In genomic region chr1:115430717-115431116, GRCh38 we compare ENCODE assay signal across 11 cellular contexts.
A peak's percentile ranks its signal among the peaks of the same experiment; 100 is the strongest.
DNase-seq lines count a peak whose midpoint lies in the region; ATAC-seq and TF ChIP-seq lines count a peak whose summit lies in the region.
"Had no signal": no experiment of that assay in that cellular context is flagged by ENCODE, and none has a peak within 500 bp of the region (broad histone marks: within the 10 kb centered on the region; RNA-seq: fewer than 3 reads in every experiment).

No MANE protein-coding gene starts in this region.

- no peak for TF ChIP-seq POLR2A in esophagus squamous epithelium (IDR thresholded peaks at IDR 0.05)

- no peak overlapping the region for H3K27ac ChIP-seq in esophagus squamous epithelium

- no peak overlapping the region for H3K4me3 ChIP-seq in esophagus squamous epithelium

- ATAC-seq in HG02678 (IDR thresholded peaks at IDR 0.05; ENCODE audit: unreplicated experiment) = no peak
- ATAC-seq: left lobe of liver had no signal

- 36% methylated on average over 6 of the region's 6 CpGs for WGBS in esophagus squamous epithelium, 2 donors

- peaks cover 0 to 17% (median 0%) of the 10 kb centered on the region in 4 donors for H3K27me3 ChIP-seq in esophagus squamous epithelium

- H3K4me1 ChIP-seq in esophagus squamous epithelium = no peaks in the 10 kb centered on the region

- TF ChIP-seq CTCF in AG09319 (IDR thresholded peaks at IDR 0.05; ENCODE audit: low read depth, low read length) (no peak), HFFc6 (IDR thresholded peaks at IDR 0.05) (no peak), esophagus squamous epithelium (IDR thresholded peaks at IDR 0.05) (no peak)

- H3K4me3 Mint-ChIP-seq in HFFc6 = peak overlapping the region; percentile 58
- no peak overlapping the region for H3K4me3 Mint-ChIP-seq in activated T-helper 2 cell treated with anti-CD3 and anti-CD28 coated beads, Interferon-gamma antibody, Interleukin-2, Interleukin-4, amounts not matched to agents 10 μg/mL and 5 μg/mL and 100 μg/mL, durations not matched to agents 14 hours and 24 hours and 36 hours (ENCODE audit: low read depth)
- H3K4me3 Mint-ChIP-seq: activated CD4-positive, alpha-beta memory T cell treated with anti-CD3 and anti-CD28 coated beads, Interleukin-2, amount 10 ng/mL, durations not matched to agents 7 days and 5 days; central memory CD8-positive, alpha-beta T cell had no signal

- peaks cover 79% of the 10 kb centered on the region for H3K4me1 Mint-ChIP-seq in HFFc6 (ENCODE audit: low read depth)
- H3K4me1 Mint-ChIP-seq in activated T-helper 2 cell treated with anti-CD3 and anti-CD28 coated beads, Interferon-gamma antibody, Interleukin-2, Interleukin-4, amounts not matched to agents 10 μg/mL and 5 μg/mL and 100 μg/mL, durations not matched to agents 14 hours and 24 hours and 36 hours (ENCODE audit: low read depth) = no peaks in the 10 kb centered on the region
- H3K4me1 Mint-ChIP-seq: activated CD4-positive, alpha-beta memory T cell treated with anti-CD3 and anti-CD28 coated beads, Interleukin-2, amount 10 ng/mL, durations not matched to agents 7 days and 5 days; central memory CD8-positive, alpha-beta T cell had no signal

- no peaks in the 10 kb centered on the region for H3K9me3 ChIP-seq in esophagus squamous epithelium

- no peaks in the 10 kb centered on the region for H3K9me3 Mint-ChIP-seq in HFFc6
- no peaks in the 10 kb centered on the region for H3K9me3 Mint-ChIP-seq in activated T-helper 2 cell treated with anti-CD3 and anti-CD28 coated beads, Interferon-gamma antibody, Interleukin-2, Interleukin-4, amounts not matched to agents 10 μg/mL and 5 μg/mL and 100 μg/mL, durations not matched to agents 14 hours and 24 hours and 36 hours
- H3K9me3 Mint-ChIP-seq: activated CD4-positive, alpha-beta memory T cell treated with anti-CD3 and anti-CD28 coated beads, Interleukin-2, amount 10 ng/mL, durations not matched to agents 7 days and 5 days; central memory CD8-positive, alpha-beta T cell had no signal

- no peaks in the 10 kb centered on the region for H3K36me3 ChIP-seq in esophagus squamous epithelium

- DNase-seq in AG09319 (ENCODE audit: extremely low read depth, low read depth) = peak; percentile 67
- peak; percentile 99 for DNase-seq in HFFc6
- peak; percentile 59 to 86 for DNase-seq in SW 1271 (lab: John Stamatoyannopoulos, UW)
- DNase-seq in glomerular visceral epithelial cell (ENCODE audit: extremely low spot score) = peak; percentile 92
- no peak for DNase-seq in NCI-H2107 treated with DMSO at 0.1 percent for 48 hours (lab: John Stamatoyannopoulos, UW; ENCODE audit: unreplicated experiment)
- no peak for DNase-seq in esophagus squamous epithelium (lab: John Stamatoyannopoulos, UW)
- DNase-seq in activated T-helper 2 cell treated with anti-CD3 and anti-CD28 coated beads, Interferon-gamma antibody, Interleukin-2, Interleukin-4, amounts not matched to agents 10 μg/mL and 5 μg/mL and 100 μg/mL, durations not matched to agents 14 hours and 24 hours and 36 hours (ENCODE audit: low spot score) = no peak
- DNase-seq: activated CD4-positive, alpha-beta memory T cell treated with anti-CD3 and anti-CD28 coated beads, Interleukin-2, amount 10 ng/mL, durations not matched to agents 7 days and 5 days had no signal

- H3K27me3 Mint-ChIP-seq in HFFc6 (ENCODE audit: insufficient read depth) = no peaks in the 10 kb centered on the region; the same call in none of the 2 replicates
- H3K27me3 Mint-ChIP-seq in activated T-helper 2 cell treated with anti-CD3 and anti-CD28 coated beads, Interferon-gamma antibody, Interleukin-2, Interleukin-4, amounts not matched to agents 10 μg/mL and 5 μg/mL and 100 μg/mL, durations not matched to agents 14 hours and 24 hours and 36 hours (ENCODE audit: low read depth) = peaks cover under 1% of the 10 kb centered on the region
- H3K27me3 Mint-ChIP-seq: central memory CD8-positive, alpha-beta T cell had no signal

- no peaks in the 10 kb centered on the region; the same call in 1 of the 2 replicates for H3K36me3 Mint-ChIP-seq in HFFc6 (ENCODE audit: low read depth)
- no peaks in the 10 kb centered on the region for H3K36me3 Mint-ChIP-seq in activated T-helper 2 cell treated with anti-CD3 and anti-CD28 coated beads, Interferon-gamma antibody, Interleukin-2, Interleukin-4, amounts not matched to agents 10 μg/mL and 5 μg/mL and 100 μg/mL, durations not matched to agents 14 hours and 24 hours and 36 hours (ENCODE audit: low read depth)

- H3K27ac Mint-ChIP-seq in HFFc6 = peak overlapping the region; percentile 98
- no peak overlapping the region for H3K27ac Mint-ChIP-seq in activated T-helper 2 cell treated with anti-CD3 and anti-CD28 coated beads, Interferon-gamma antibody, Interleukin-2, Interleukin-4, amounts not matched to agents 10 μg/mL and 5 μg/mL and 100 μg/mL, durations not matched to agents 14 hours and 24 hours and 36 hours
- H3K27ac Mint-ChIP-seq: activated CD4-positive, alpha-beta memory T cell treated with anti-CD3 and anti-CD28 coated beads, Interleukin-2, amount 10 ng/mL, durations not matched to agents 7 days and 5 days had no signal

- intact Hi-C loops in esophagus squamous epithelium (cut with DNase I) = no loop called here
- intact Hi-C loops in activated T-helper 2 cell treated with anti-CD3 and anti-CD28 coated beads, Interferon-gamma antibody, Interleukin-2, Interleukin-4, amounts not matched to agents 10 μg/mL and 5 μg/mL and 100 μg/mL, durations not matched to agents 14 hours and 24 hours and 36 hours (cut with micrococcal nuclease) = no loop called here

Comparison
In these comparisons a context has a peak if more than half of its experiments do, and no peak if none do; other contexts are left out.
1. DNase-seq: peak in AG09319 (single experiment), HFFc6 (single experiment), SW 1271 (2 of 2) and glomerular visceral epithelial cell (single experiment); none in NCI-H2107 treated with DMSO at 0.1 percent for 48 hours (single experiment), esophagus squamous epithelium (single experiment) and activated T-helper 2 cell treated with anti-CD3 and anti-CD28 coated beads, Interferon-gamma antibody, Interleukin-2, Interleukin-4, amounts not matched to agents 10 μg/mL and 5 μg/mL and 100 μg/mL, durations not matched to agents 14 hours and 24 hours and 36 hours (single experiment).